8 cellular contexts compared by ENCODE assay signal in genomic region chr11:73330569-73331093, GRCh38. TPM values are rescaled to one million over a fixed set of nuclear protein-coding genes. Genes with fewer than 3 reads are reported as not detected.
DNase-seq lines count a peak whose midpoint lies in the region; TF ChIP-seq lines count a peak whose summit lies in the region.

No MANE protein-coding gene starts in this region.

- no peak overlapping the region for H3K4me3 ChIP-seq in Caco-2 (ENCODE audit: low read depth, low read length)
- no peak overlapping the region for H3K4me3 ChIP-seq in epithelial cell of esophagus (ENCODE audit: low read length)

- H3K9me3 Mint-ChIP-seq in Caco-2 (ENCODE audit: unreplicated experiment) (no peaks in the 10 kb centered on the region), osteocyte (ENCODE audit: unreplicated experiment) (no peaks in the 10 kb centered on the region)

- no TSS peak for BruUV-seq in Caco-2 (replicated peaks; lab: Mats Ljungman, UMichigan)

- intact Hi-C loops in Caco-2 (cut with micrococcal nuclease; ENCODE audit: unreplicated experiment), result loop anchor here (1.0 kb wide), 1 partner anchor 23 kb away; no protein-coding TSS in a partner anchor

- H3K4me3 Mint-ChIP-seq in Caco-2 (ENCODE audit: unreplicated experiment) (peak overlapping the region; percentile 61), osteocyte (ENCODE audit: unreplicated experiment) (no peak overlapping the region)

- no peaks in the 10 kb centered on the region for H3K27me3 Mint-ChIP-seq in Caco-2 (ENCODE audit: insufficient read depth, unreplicated experiment)
- no peaks in the 10 kb centered on the region for H3K27me3 Mint-ChIP-seq in osteocyte (ENCODE audit: unreplicated experiment)

- DNase-seq in Caco-2 (peak; percentile 76 to 77), NCI-H69 (lab: John Stamatoyannopoulos, UW) (peak; percentile 37), epithelial cell of esophagus (ENCODE audit: low read depth) (no peak), osteocyte (ENCODE audit: extremely low spot score, unreplicated experiment) (no peak), DMS79 (lab: John Stamatoyannopoulos, UW) (no peak), NCI-H748 (lab: John Stamatoyannopoulos, UW; ENCODE audit: unreplicated experiment) (no peak), DMS114 treated with DMSO at 0.1 percent for 48 hours (lab: John Stamatoyannopoulos, UW; ENCODE audit: unreplicated experiment) (no peak)
- no peak for DNase-seq in activated effector memory CD4-positive, alpha-beta T cell treated with Interleukin-2 at 50 U/mL for 16 hours

- CTCF ChIA-PET in Caco-2 (lab: Charles Lee), result interaction anchor here (0.6 to 3.2 kb wide), 13 partner anchors 14 to 559 kb away, joined by 3 to 46 read pairs (median 3); no protein-coding TSS in a partner anchor

- no peaks in the 10 kb centered on the region for H3K9me3 ChIP-seq in Caco-2

- no peaks in the 10 kb centered on the region for H3K27me3 ChIP-seq in Caco-2 (replicated peaks; ENCODE audit: control insufficient read depth, insufficient read depth, low read length)

- H3K36me3 Mint-ChIP-seq in Caco-2 (ENCODE audit: insufficient read depth, unreplicated experiment), result peaks cover 42% of the 10 kb centered on the region
- H3K36me3 Mint-ChIP-seq in osteocyte (ENCODE audit: unreplicated experiment), result peaks cover 2% of the 10 kb centered on the region

- TF ChIP-seq CTCF in Caco-2 (IDR thresholded peaks at IDR 0.05; ENCODE audit: insufficient read depth in 1 of 2, low read depth in 1 of 2, low read length in 1 of 2, severe bottlenecking in 1 of 2, unreplicated experiment in 1 of 2), result peak; percentile 55 to 62
- TF ChIP-seq CTCF in epithelial cell of esophagus (IDR thresholded peaks at IDR 0.05; ENCODE audit: insufficient read depth, low read depth, low read length, missing control alignments), result peak; percentile 22
- TF ChIP-seq CTCF in osteocyte (IDR thresholded peaks at IDR 0.05), result peak; percentile 54

- POLR2A ChIA-PET in Caco-2 (lab: Charles Lee), result interaction anchor here (1.4 to 2.3 kb wide), 3 partner anchors 16 to 23 kb away, joined by 8 to 36 read pairs (median 16); no protein-coding TSS in a partner anchor

- H3K4me1 Mint-ChIP-seq in Caco-2 (ENCODE audit: low read depth, unreplicated experiment) (peaks cover 60% of the 10 kb centered on the region), osteocyte (ENCODE audit: unreplicated experiment) (peaks cover 90% of the 10 kb centered on the region)

- peaks cover 59% of the 10 kb centered on the region for H3K4me1 ChIP-seq in Caco-2

- no peaks in the 10 kb centered on the region for H3K36me3 ChIP-seq in Caco-2 (ENCODE audit: control insufficient read depth, insufficient read depth, low read length)

- H3K27ac Mint-ChIP-seq in Caco-2 (ENCODE audit: unreplicated experiment), result peak overlapping the region; percentile 88
- peak overlapping the region; percentile 79 for H3K27ac Mint-ChIP-seq in osteocyte (ENCODE audit: unreplicated experiment)

RNA-seq across cellular contexts. Expression of gene ARHGEF17, which starts 22.6 kb away (rescaled TPM):
- total RNA-seq in Caco-2 (2022) (77.9 and 78.1 TPM in 2 replicates), osteocyte (104 and 105 TPM in 2 replicates)

RNA-seq across cellular contexts. Expression of gene RELT, which starts 45.6 kb away (rescaled TPM):
- total RNA-seq in Caco-2 (2022) (11.7 and 12.7 TPM in 2 replicates), osteocyte (3.3 and 4.1 TPM in 2 replicates)

RNA-seq across cellular contexts. Expression of gene P2RY6, which starts 58.5 kb away (rescaled TPM):
- total RNA-seq in Caco-2 (2022) (48.4 and 55.7 TPM in 2 replicates), osteocyte (not detected in 2 replicates)

Comparison
In these comparisons a context has a peak if more than half of its experiments do, and no peak if none do; other contexts are left out.
1. DNase-seq: peak in Caco-2 (2 of 2) and NCI-H69 (single experiment); none in epithelial cell of esophagus (single experiment), osteocyte (single experiment), activated effector memory CD4-positive, alpha-beta T cell treated with Interleukin-2 at 50 U/mL for 16 hours (single experiment), DMS79 (single experiment), NCI-H748 (single experiment) and DMS114 treated with DMSO at 0.1 percent for 48 hours (single experiment).
2. RNA of gene P2RY6, which starts 58.5 kb away (total RNA-seq): 48.4 to 55.7 TPM in Caco-2; not detected in osteocyte; every median in the first group is over 10 times any median in the second.
3. Peak in every context shown above with its lines, with median percentiles within 50 percentile points of each other: CTCF ChIP-seq.